Comparison of ENCODE assay signal across 24 cellular contexts in the genomic region with DNA sequence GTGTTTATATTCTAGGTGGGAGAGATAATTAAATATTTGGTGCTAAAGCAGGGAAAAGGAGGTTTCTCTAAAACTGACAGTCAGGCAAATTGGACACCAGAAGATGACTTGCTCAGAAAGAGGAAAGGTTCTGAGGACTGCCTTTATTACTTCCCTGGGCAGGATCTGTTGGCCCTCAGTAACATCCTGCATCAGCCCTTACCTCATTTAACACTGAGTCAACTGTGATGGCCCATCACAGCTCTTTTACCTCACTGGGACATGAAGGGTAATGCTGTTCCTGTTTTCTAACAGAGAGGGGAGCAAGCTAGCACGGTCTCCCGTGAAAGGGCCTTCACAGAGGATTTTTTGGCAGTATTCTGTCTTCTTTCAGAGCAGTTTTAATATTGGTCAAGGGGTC. TPM values are rescaled to one million over a fixed set of nuclear protein-coding genes. Genes with fewer than 3 reads are reported as not detected.
DNase-seq lines count a peak whose midpoint lies in the region; ATAC-seq, FAIRE-seq and TF ChIP-seq lines count a peak whose summit lies in the region.
"Had no signal": no experiment of that assay in that cellular context is flagged by ENCODE, and none has a peak within 500 bp of the region (broad histone marks: within the 10 kb centered on the region; RNA-seq: fewer than 3 reads in every experiment).

No MANE protein-coding gene starts in this region.

- no peak for TF ChIP-seq POLR2A in esophagus muscularis mucosa (IDR thresholded peaks at IDR 0.05; ENCODE audit: low read depth)

- no peak for TF ChIP-seq EP300 in esophagus muscularis mucosa (IDR thresholded peaks at IDR 0.05)

- H3K27me3 ChIP-seq in esophagus muscularis mucosa = no peaks in the 10 kb centered on the region
- no peaks in the 10 kb centered on the region for H3K27me3 ChIP-seq in CD4-positive, alpha-beta memory T cell (ENCODE audit: insufficient read depth, low read length)

- no peaks in the 10 kb centered on the region for H3K27me3 Mint-ChIP-seq in stimulated activated memory B cell treated with anti-CD40 and anti-IgM and Interleukin-4, amounts not matched to agents 10 μg/mL and 1 μg/mL and 100 μg/mL, for 72 hours
- H3K27me3 Mint-ChIP-seq in CD4-positive, alpha-beta memory T cell = no peaks in the 10 kb centered on the region
- H3K27me3 Mint-ChIP-seq: CD4-positive, CD25-positive, alpha-beta regulatory T cell had no signal

- H3K4me3 ChIP-seq in esophagus muscularis mucosa = no peak overlapping the region
- H3K4me3 ChIP-seq in CD4-positive, alpha-beta memory T cell (ENCODE audit: low read length in 2 of 2) = no peak overlapping the region
- H3K4me3 ChIP-seq: PC-9 had no signal

- no peaks in the 10 kb centered on the region for H3K9me3 ChIP-seq in esophagus muscularis mucosa
- no peaks in the 10 kb centered on the region for H3K9me3 ChIP-seq in CD4-positive, alpha-beta memory T cell (ENCODE audit: control insufficient read depth in 1 of 2, low read length in 2 of 2)

- H3K4me1 Mint-ChIP-seq in stimulated activated memory B cell treated with anti-CD40 and anti-IgM and Interleukin-4, amounts not matched to agents 10 μg/mL and 1 μg/mL and 100 μg/mL, for 72 hours = peaks cover 11% of the 10 kb centered on the region
- no peaks in the 10 kb centered on the region for H3K4me1 Mint-ChIP-seq in CD4-positive, alpha-beta memory T cell
- H3K4me1 Mint-ChIP-seq: CD4-positive, CD25-positive, alpha-beta regulatory T cell had no signal

- FAIRE-seq in D721Med (lab: Jason Lieb, UNC) = no peak
- FAIRE-seq: GM19239 had no signal

- CTCF ChIA-PET in CD4-positive, alpha-beta memory T cell (lab: Charles Lee; ENCODE audit: partially characterized antibody) = no interaction called here

- H3K27ac Mint-ChIP-seq in stimulated activated memory B cell treated with anti-CD40 and anti-IgM and Interleukin-4, amounts not matched to agents 10 μg/mL and 1 μg/mL and 100 μg/mL, for 72 hours = no peak overlapping the region
- no peak overlapping the region for H3K27ac Mint-ChIP-seq in CD4-positive, alpha-beta memory T cell
- H3K27ac Mint-ChIP-seq: CD4-positive, CD25-positive, alpha-beta regulatory T cell had no signal

- no peak for TF ChIP-seq CTCF in esophagus muscularis mucosa (IDR thresholded peaks at IDR 0.05)
- no peak for TF ChIP-seq CTCF in D721Med (IDR thresholded peaks at IDR 0.05; ENCODE audit: insufficient read depth, missing control alignments)

- POLR2A ChIA-PET in CD4-positive, alpha-beta memory T cell (lab: Charles Lee; ENCODE audit: partially characterized antibody) = no interaction called here

- 67% methylated on average over 2 of the region's 2 CpGs for WGBS in esophagus muscularis mucosa

- H3K36me3 ChIP-seq in esophagus muscularis mucosa = no peaks in the 10 kb centered on the region
- no peaks in the 10 kb centered on the region for H3K36me3 ChIP-seq in CD4-positive, alpha-beta memory T cell (ENCODE audit: insufficient read depth, low read length)

- peak; percentile 65 for ATAC-seq in stimulated activated memory B cell treated with anti-CD40 and anti-IgM and Interleukin-4, amounts not matched to agents 10 μg/mL and 1 μg/mL and 100 μg/mL, for 72 hours

- no peaks in the 10 kb centered on the region for H3K36me3 Mint-ChIP-seq in stimulated activated memory B cell treated with anti-CD40 and anti-IgM and Interleukin-4, amounts not matched to agents 10 μg/mL and 1 μg/mL and 100 μg/mL, for 72 hours
- no peaks in the 10 kb centered on the region for H3K36me3 Mint-ChIP-seq in CD4-positive, alpha-beta memory T cell
- H3K36me3 Mint-ChIP-seq: CD4-positive, CD25-positive, alpha-beta regulatory T cell had no signal

- H3K4me1 ChIP-seq in esophagus muscularis mucosa = no peaks in the 10 kb centered on the region
- no peaks in the 10 kb centered on the region for H3K4me1 ChIP-seq in CD4-positive, alpha-beta memory T cell (ENCODE audit: insufficient read depth, low read length)

- DNase-seq in Kasumi-1 (lab: John Stamatoyannopoulos, UW) (peak; percentile 10 to 21), NOMO-1 treated with dmso at 0.1 percent for 144 hours (lab: John Stamatoyannopoulos, UW; ENCODE audit: unreplicated experiment) (peak; percentile 91), esophagus muscularis mucosa (ENCODE audit: extremely low spot score) (peak; percentile 34), D721Med (ENCODE audit: insufficient read length, low spot score) (no peak)
- DNase-seq in activated CD4-positive, alpha-beta T cell treated with anti-CD3 and anti-CD28 coated beads, Interleukin-2, amount 50 U/mL, for 4 hours = no peak
- DNase-seq in CD4-positive, alpha-beta memory T cell = no peak
- DNase-seq: CD4-positive, CD25-positive, alpha-beta regulatory T cell; COR-L47; DMS 273 treated with DMSO at 0.1 percent for 48 hours; DMS79 treated with DMSO at 0.1 percent for 48 hours; MV-4-11; NCI-H1417; NCI-H1694 treated with DMSO at 0.1 percent for 48 hours; NCI-H2081 treated with DMSO at 0.1 percent for 48 hours; NCI-H446; NCI-H526; PC-9; RPMI8226; SHP77 had no signal

- no peak overlapping the region for H3K4me3 Mint-ChIP-seq in stimulated activated memory B cell treated with anti-CD40 and anti-IgM and Interleukin-4, amounts not matched to agents 10 μg/mL and 1 μg/mL and 100 μg/mL, for 72 hours
- H3K4me3 Mint-ChIP-seq in CD4-positive, alpha-beta memory T cell = no peak overlapping the region
- H3K4me3 Mint-ChIP-seq: CD4-positive, CD25-positive, alpha-beta regulatory T cell had no signal

- no peak overlapping the region for H3K27ac ChIP-seq in esophagus muscularis mucosa (replicated peaks in 1 of 4)
- H3K27ac ChIP-seq in CD4-positive, alpha-beta memory T cell (ENCODE audit: low read depth, low read length) = no peak overlapping the region
- H3K27ac ChIP-seq: PC-9 had no signal

- intact Hi-C loops in esophagus muscularis mucosa (cut with DNase I) = no loop called here
- intact Hi-C loops in CD4-positive, alpha-beta memory T cell (cut with micrococcal nuclease) = no loop called here

- no peaks in the 10 kb centered on the region for H3K9me3 Mint-ChIP-seq in stimulated activated memory B cell treated with anti-CD40 and anti-IgM and Interleukin-4, amounts not matched to agents 10 μg/mL and 1 μg/mL and 100 μg/mL, for 72 hours
- peaks cover 0 to 9% (median 2%) of the 10 kb centered on the region in 8 donors for H3K9me3 Mint-ChIP-seq in CD4-positive, alpha-beta memory T cell

RNA-seq across cellular contexts. Expression of a gene that starts 12.0 kb away (rescaled TPM):
- total RNA-seq in esophagus muscularis mucosa = not detected
- total RNA-seq in CD4-positive, alpha-beta memory T cell = not detected
- polyA plus RNA-seq in CD4-positive, alpha-beta memory T cell = not detected
- total RNA-seq: A673; CD4-positive, CD25-positive, alpha-beta regulatory T cell; H4; PC-9 had no signal
- polyA plus RNA-seq: BJ; CD4-positive, CD25-positive, alpha-beta regulatory T cell had no signal

Comparison
In these comparisons a context has a peak if more than half of its experiments do, and no peak if none do; other contexts are left out.
1. DNase-seq: peak in Kasumi-1 (2 of 2), NOMO-1 treated with dmso at 0.1 percent for 144 hours (single experiment) and esophagus muscularis mucosa (single experiment); none in activated CD4-positive, alpha-beta T cell treated with anti-CD3 and anti-CD28 coated beads, Interleukin-2, amount 50 U/mL, for 4 hours (0 of 2), D721Med (single experiment) and CD4-positive, alpha-beta memory T cell (0 of 5).